ENCODE assay signal across 23 cellular contexts in the genomic region with DNA sequence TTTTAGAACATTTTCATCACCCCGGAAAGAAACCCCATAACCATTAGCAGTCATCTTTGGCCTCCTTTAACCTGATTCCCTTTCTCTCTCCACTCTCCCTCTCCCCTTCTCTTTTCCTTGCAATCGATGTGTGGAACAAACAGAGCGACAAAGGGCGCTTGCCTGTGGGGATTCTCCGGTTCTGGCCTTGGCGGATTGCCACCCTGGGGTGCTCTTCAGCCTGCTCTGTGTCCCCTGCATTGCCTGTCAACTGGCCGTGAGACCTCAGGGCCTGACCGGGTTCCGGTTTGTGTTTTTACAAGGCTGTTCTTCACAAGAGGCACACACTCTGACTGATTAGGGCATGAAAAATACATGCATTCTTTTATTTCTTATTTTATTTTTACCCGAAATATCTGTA. TPM values are rescaled to one million over a fixed set of nuclear protein-coding genes. Genes with fewer than 3 reads are reported as not detected.
DNase-seq lines count a peak whose midpoint lies in the region; ATAC-seq and TF ChIP-seq lines count a peak whose summit lies in the region.
"Had no signal": no experiment of that assay in that cellular context is flagged by ENCODE, and none has a peak within 500 bp of the region (broad histone marks: within the 10 kb centered on the region; RNA-seq: fewer than 3 reads in every experiment).

No MANE protein-coding gene starts in this region.

- no peaks in the 10 kb centered on the region for H3K9me3 ChIP-seq in transverse colon

- no peak overlapping the region for H3K27ac Mint-ChIP-seq in activated CD4-positive, alpha-beta T cell treated with anti-CD3 and anti-CD28 coated beads for 36 hours
- H3K27ac Mint-ChIP-seq: B cell; CD4-positive, alpha-beta memory T cell had no signal

- no peak overlapping the region for H3K4me3 Mint-ChIP-seq in activated CD4-positive, alpha-beta T cell treated with anti-CD3 and anti-CD28 coated beads for 36 hours
- H3K4me3 Mint-ChIP-seq: B cell; CD4-positive, alpha-beta memory T cell had no signal

- TF ChIP-seq EP300 in transverse colon (IDR thresholded peaks at IDR 0.05; ENCODE audit: low read depth), result no peak

- CTCF ChIA-PET in activated CD4-positive, alpha-beta T cell treated with anti-CD3 and anti-CD28 coated beads for 36 hours (lab: Charles Lee), result no interaction called here

- H3K4me1 Mint-ChIP-seq in activated CD4-positive, alpha-beta T cell treated with anti-CD3 and anti-CD28 coated beads for 36 hours, result no peaks in the 10 kb centered on the region

- no peak overlapping the region for H3K27ac ChIP-seq in transverse colon
- H3K27ac ChIP-seq: 22Rv1, GM23248, RWPE1 had no signal

- no peak for TF ChIP-seq POLR2A in transverse colon (IDR thresholded peaks at IDR 0.05)

- peak; percentile 20 for DNase-seq in DMS153 (lab: John Stamatoyannopoulos, UW)
- DNase-seq in DMS153 treated with DMSO at 0.1 percent for 48 hours (lab: John Stamatoyannopoulos, UW; ENCODE audit: unreplicated experiment), result no peak
- DNase-seq in NCI-H345 treated with DMSO at 0.1 percent for 48 hours (lab: John Stamatoyannopoulos, UW; ENCODE audit: unreplicated experiment), result peak; percentile 25
- DNase-seq in left lobe of liver (ENCODE audit: low spot score), result peak; percentile 41
- DNase-seq in transverse colon, result peak; percentile 1
- no peak for DNase-seq in activated CD4-positive, alpha-beta T cell treated with anti-CD3 and anti-CD28 coated beads for 36 hours
- DNase-seq in OCI-M2 (lab: John Stamatoyannopoulos, UW; ENCODE audit: unreplicated experiment), result no peak
- DNase-seq: Calu3; CD4-positive, alpha-beta memory T cell; DND-41; GM23248; NCI-H1048; NCI-H774; PC-3; SW 1271 had no signal

- intact Hi-C loops in transverse colon (cut with DNase I; ENCODE audit: low total_unique reads), result no loop called here
- intact Hi-C loops in activated CD4-positive, alpha-beta T cell treated with anti-CD3 and anti-CD28 coated beads for 36 hours (cut with DNase I, micrococcal nuclease), result no loop called here

- H3K9me3 Mint-ChIP-seq in activated CD4-positive, alpha-beta T cell treated with anti-CD3 and anti-CD28 coated beads for 36 hours (ENCODE audit: low read depth), result no peaks in the 10 kb centered on the region
- H3K9me3 Mint-ChIP-seq: CD4-positive, alpha-beta memory T cell had no signal

- no peak for TF ChIP-seq CTCF in transverse colon (IDR thresholded peaks at IDR 0.05)

- H3K4me1 ChIP-seq in transverse colon, result peaks cover 0 to 3% (median 0%) of the 10 kb centered on the region in 4 donors

- no peaks in the 10 kb centered on the region for H3K36me3 ChIP-seq in transverse colon

- ATAC-seq in left lobe of liver (no peak), HG03135 (IDR thresholded peaks at IDR 0.05; ENCODE audit: unreplicated experiment) (no peak)
- no peak for ATAC-seq in activated CD4-positive, alpha-beta T cell treated with anti-CD3 and anti-CD28 coated beads for 36 hours
- ATAC-seq: GM12878, PC-3 had no signal

- H3K27me3 Mint-ChIP-seq in activated CD4-positive, alpha-beta T cell treated with anti-CD3 and anti-CD28 coated beads for 36 hours, result peaks cover 3% of the 10 kb centered on the region

- in situ Hi-C loops in transverse colon (cut with MboI; ENCODE audit: low pct_ligation_motif_present in 1 of 4, low pct_unique_long_range_greater_than_20kb in 1 of 4, low sequenced_read_pairs in 3 of 4), result no loop called here

- POLR2A ChIA-PET in activated CD4-positive, alpha-beta T cell treated with anti-CD3 and anti-CD28 coated beads for 36 hours (lab: Charles Lee), result no interaction called here

- WGBS in transverse colon (ENCODE audit: low coverage in 1 of 2), 2 donors, result 79 to 82% methylated on average over 10 of the region's 10 CpGs

- no peaks in the 10 kb centered on the region for H3K36me3 Mint-ChIP-seq in activated CD4-positive, alpha-beta T cell treated with anti-CD3 and anti-CD28 coated beads for 36 hours (ENCODE audit: low read depth)
- H3K36me3 Mint-ChIP-seq: CD4-positive, alpha-beta memory T cell had no signal

- peaks cover 6% of the 10 kb centered on the region for H3K27me3 ChIP-seq in transverse colon

- no peak overlapping the region for H3K4me3 ChIP-seq in transverse colon
- H3K4me3 ChIP-seq: GM12878, GM23248 had no signal

RNA-seq across cellular contexts. Expression of a gene that starts 27.8 kb away (rescaled TPM):
- total RNA-seq in left lobe of liver (not detected), transverse colon (not detected)
- not detected for total RNA-seq in activated CD4-positive, alpha-beta T cell treated with anti-CD3 and anti-CD28 coated beads for 36 hours
- total RNA-seq: B cell; Calu3; CD4-positive, alpha-beta memory T cell; GM12878; GM23248; MCF 10A; NCI-H460; PC-3; SK-MEL-5 had no signal

Comparison
In these comparisons a context has a peak if more than half of its experiments do, and no peak if none do; other contexts are left out.
1. DNase-seq: peak in DMS153 (single experiment), NCI-H345 treated with DMSO at 0.1 percent for 48 hours (single experiment), left lobe of liver (single experiment) and transverse colon (single experiment); none in DMS153 treated with DMSO at 0.1 percent for 48 hours (single experiment), activated CD4-positive, alpha-beta T cell treated with anti-CD3 and anti-CD28 coated beads for 36 hours (single experiment) and OCI-M2 (single experiment).